9 cellular contexts compared by ENCODE assay signal in genomic region chr1:25266554-25267287, GRCh38. TPM values are rescaled to one million over a fixed set of nuclear protein-coding genes. Genes with fewer than 3 reads are reported as not detected.
DNase-seq lines count a peak whose midpoint lies in the region; ATAC-seq and TF ChIP-seq lines count a peak whose summit lies in the region.
"Not testable (repeated sequence)": the region's sequence is repeated elsewhere in the genome, so short reads cannot be mapped to it uniquely, and the experiment has no call there.
"Had no signal": no experiment of that assay in that cellular context is flagged by ENCODE, and none has a peak within 500 bp of the region (broad histone marks: within the 10 kb centered on the region; RNA-seq: fewer than 3 reads in every experiment).

No MANE protein-coding gene starts in this region.

- peak overlapping the region; percentile 64 for H3K4me3 ChIP-seq in choroid plexus epithelial cell (ENCODE audit: low read depth, low read length)
- peak overlapping the region; percentile 39; the same call in 1 of the 2 replicates for H3K4me3 ChIP-seq in iPS DF 6.9 (ENCODE audit: low read length)
- peak overlapping the region; percentile 57 to 66 for H3K4me3 ChIP-seq in tibial artery

- POLR2A ChIA-PET in activated CD4-positive, alpha-beta T cell treated with anti-CD3 and anti-CD28 coated beads for 36 hours (lab: Charles Lee), result not testable (repeated sequence)

- peaks cover 10% of the 10 kb centered on the region for H3K36me3 Mint-ChIP-seq in activated CD4-positive, alpha-beta T cell treated with anti-CD3 and anti-CD28 coated beads for 36 hours (ENCODE audit: low read depth)
- H3K36me3 Mint-ChIP-seq in osteocyte (ENCODE audit: unreplicated experiment), result not testable (repeated sequence)

- peak overlapping the region; percentile 86 for H3K27ac Mint-ChIP-seq in activated CD4-positive, alpha-beta T cell treated with anti-CD3 and anti-CD28 coated beads for 36 hours
- H3K27ac Mint-ChIP-seq in osteocyte (ENCODE audit: unreplicated experiment), result not testable (repeated sequence)

- in situ Hi-C loops in KBM-7 (cut with MboI; ENCODE audit: low pct_unique_long_range_greater_than_20kb, low sequenced_read_pairs), result not testable (repeated sequence)

- not testable (repeated sequence) for H3K27ac ChIP-seq in iPS DF 6.9 (ENCODE audit: low read length)
- peak overlapping the region; percentile 73 to 88 for H3K27ac ChIP-seq in tibial artery

- ATAC-seq in GM18505 (IDR thresholded peaks at IDR 0.05; ENCODE audit: unreplicated experiment) (peak; percentile 25), HG02623 (IDR thresholded peaks at IDR 0.05; ENCODE audit: unreplicated experiment) (peak; percentile 15)
- peak; percentile 37 for ATAC-seq in activated CD4-positive, alpha-beta T cell treated with anti-CD3 and anti-CD28 coated beads for 36 hours

- H3K4me3 Mint-ChIP-seq in activated CD4-positive, alpha-beta T cell treated with anti-CD3 and anti-CD28 coated beads for 36 hours, result peak overlapping the region; percentile 92
- H3K4me3 Mint-ChIP-seq in osteocyte (ENCODE audit: unreplicated experiment), result peak overlapping the region; percentile 79

- H3K4me1 Mint-ChIP-seq in activated CD4-positive, alpha-beta T cell treated with anti-CD3 and anti-CD28 coated beads for 36 hours, result peaks cover 12% of the 10 kb centered on the region
- not testable (repeated sequence) for H3K4me1 Mint-ChIP-seq in osteocyte (ENCODE audit: unreplicated experiment)

- WGBS in iPS DF 6.9 (ENCODE audit: insufficient coverage, insufficient read length), result no CpG with 5 or more reads among the region's 45 CpGs

- not testable (repeated sequence) for H3K27me3 Mint-ChIP-seq in activated CD4-positive, alpha-beta T cell treated with anti-CD3 and anti-CD28 coated beads for 36 hours; osteocyte (ENCODE audit: unreplicated experiment)

- not testable (repeated sequence) for H3K36me3 ChIP-seq in iPS DF 6.9 (ENCODE audit: control insufficient read depth, insufficient read depth, low read length); tibial artery

- not testable (repeated sequence) for H3K9me3 Mint-ChIP-seq in activated CD4-positive, alpha-beta T cell treated with anti-CD3 and anti-CD28 coated beads for 36 hours (ENCODE audit: low read depth); osteocyte (ENCODE audit: unreplicated experiment)

- TF ChIP-seq CTCF in choroid plexus epithelial cell (conservative IDR thresholded peaks at IDR 0.05; ENCODE audit: low read depth, low read length) (peak; percentile 25), tibial artery (IDR thresholded peaks at IDR 0.05) (peak in 1 of 2 experiments; percentile 18)
- TF ChIP-seq CTCF in osteocyte (IDR thresholded peaks at IDR 0.05), result not testable (repeated sequence)

- CTCF ChIA-PET in activated CD4-positive, alpha-beta T cell treated with anti-CD3 and anti-CD28 coated beads for 36 hours (lab: Charles Lee), result not testable (repeated sequence)

- intact Hi-C loops in activated CD4-positive, alpha-beta T cell treated with anti-CD3 and anti-CD28 coated beads for 36 hours (cut with DNase I, micrococcal nuclease), result loop anchor here (2.0 to 5.0 kb wide), 2 partner anchors 28 to 34 kb away; partner anchors contain the start of gene SYF2 (in 1 of the 2)
- intact Hi-C loops in tibial artery (cut with DNase I; ENCODE audit: low total_unique reads), result not testable (repeated sequence)

- not testable (repeated sequence) for H3K9me3 ChIP-seq in iPS DF 6.9 (ENCODE audit: control insufficient read depth, insufficient read depth, low read length); tibial artery

- not testable (repeated sequence) for H3K4me1 ChIP-seq in iPS DF 6.9 (ENCODE audit: control insufficient read depth, insufficient read depth, low read length); tibial artery

- H3K27me3 ChIP-seq in iPS DF 6.9 (ENCODE audit: control insufficient read depth, insufficient read depth, low read length); tibial artery: not testable (repeated sequence)

- DNase-seq in KBM-7, result peak; percentile 39
- DNase-seq in activated CD4-positive, alpha-beta T cell treated with anti-CD3 and anti-CD28 coated beads for 36 hours, result peak; percentile 35
- DNase-seq in choroid plexus epithelial cell (ENCODE audit: low read depth); iPS DF 6.9 (ENCODE audit: low read depth, low spot score); osteocyte (ENCODE audit: extremely low spot score, unreplicated experiment); tibial artery: not testable (repeated sequence)

- not testable (repeated sequence) for TF ChIP-seq POLR2A in GM18505 (IDR thresholded peaks at IDR 0.05; ENCODE audit: borderline replicate concordance, extremely low read depth, insufficient read depth, insufficient read length)

RNA-seq across cellular contexts. Expression of gene RHD, which starts 5.6 kb away (rescaled TPM):
- not detected for total RNA-seq in activated CD4-positive, alpha-beta T cell treated with anti-CD3 and anti-CD28 coated beads for 36 hours
- total RNA-seq in osteocyte, result not detected in 2 replicates
- total RNA-seq: activated CD8-positive, alpha-beta memory T cell treated with anti-CD3 and anti-CD28 coated beads for 36 hours had no signal

RNA-seq across cellular contexts. Expression of gene RSRP1, which starts 19.5 kb away (rescaled TPM):
- 100 to 1,000 TPM in 1 of 2 experiments, 10 to 100 TPM in 1; 86.8 to 120 TPM for total RNA-seq in activated CD4-positive, alpha-beta T cell treated with anti-CD3 and anti-CD28 coated beads for 36 hours
- 122 and 126 TPM in 2 replicates for total RNA-seq in osteocyte

RNA-seq across cellular contexts. Expression of gene SYF2, which starts 34.4 kb away (rescaled TPM):
- 10 to 100 TPM; 39.0 to 42.4 TPM for total RNA-seq in activated CD4-positive, alpha-beta T cell treated with anti-CD3 and anti-CD28 coated beads for 36 hours
- total RNA-seq in osteocyte, result 35.6 and 38.4 TPM in 2 replicates
